In genomic region chr20:44543345-44543744, GRCh38 we compare ENCODE assay signal across 19 cellular contexts. TPM values are rescaled to one million over a fixed set of nuclear protein-coding genes. Genes with fewer than 3 reads are reported as not detected.
DNase-seq lines count a peak whose midpoint lies in the region; ATAC-seq and TF ChIP-seq lines count a peak whose summit lies in the region.
"Had no signal": no experiment of that assay in that cellular context is flagged by ENCODE, and none has a peak within 500 bp of the region (broad histone marks: within the 10 kb centered on the region; RNA-seq: fewer than 3 reads in every experiment).

No MANE protein-coding gene starts in this region.

- H3K27ac Mint-ChIP-seq in activated naive CD4-positive, alpha-beta T cell treated with anti-CD3 and anti-CD28 coated beads for 36 hours: no peak overlapping the region

- no peak for TF ChIP-seq POLR2A in gastroesophageal sphincter (IDR thresholded peaks at IDR 0.05)

- TF ChIP-seq CTCF in gastroesophageal sphincter (IDR thresholded peaks at IDR 0.05) (no peak), psoas muscle (IDR thresholded peaks at IDR 0.05) (no peak)

- H3K27me3 Mint-ChIP-seq in activated naive CD4-positive, alpha-beta T cell treated with anti-CD3 and anti-CD28 coated beads for 36 hours (ENCODE audit: low read depth): no peaks in the 10 kb centered on the region

- 21 to 54% methylated on average over 2 to 3 of the region's 3 CpGs for WGBS in gastroesophageal sphincter (ENCODE audit: low coverage in 1 of 2), 2 donors
- WGBS in psoas muscle, 3 donors: 62 to 70% (median 68%) methylated on average over 3 of the region's 3 CpGs

- ATAC-seq in Right ventricle myocardium superior (ENCODE audit: poor library complexity) (peak; percentile 15), gastroesophageal sphincter (no peak), psoas muscle (no peak), HG03469 (IDR thresholded peaks at IDR 0.05; ENCODE audit: unreplicated experiment) (no peak)

- H3K4me3 Mint-ChIP-seq in activated naive CD4-positive, alpha-beta T cell treated with anti-CD3 and anti-CD28 coated beads for 36 hours: no peak overlapping the region
- H3K4me3 Mint-ChIP-seq: CD14-positive monocyte had no signal

- intact Hi-C loops in Right ventricle myocardium superior (cut with DNase I) (no loop called here), cardiac septum (cut with DNase I) (loop anchor here (5.0 kb wide), 1 partner anchor 59 kb away; no protein-coding TSS in a partner anchor), psoas muscle (cut with DNase I) (no loop called here)
- intact Hi-C loops in activated naive CD4-positive, alpha-beta T cell treated with anti-CD3 and anti-CD28 coated beads for 36 hours (cut with micrococcal nuclease): no loop called here

- H3K27ac ChIP-seq in gastroesophageal sphincter: peak overlapping the region; percentile 18 to 92 (median 76)
- peak overlapping the region; percentile 30 for H3K27ac ChIP-seq in psoas muscle
- H3K27ac ChIP-seq: PC-9, RWPE1 had no signal

- H3K4me1 ChIP-seq in gastroesophageal sphincter (peaks cover 7 to 82% (median 23%) of the 10 kb centered on the region in 3 donors), psoas muscle (peaks cover 16% of the 10 kb centered on the region)

- TF ChIP-seq EP300 in gastroesophageal sphincter (IDR thresholded peaks at IDR 0.05): no peak

- H3K9me3 ChIP-seq in gastroesophageal sphincter (no peaks in the 10 kb centered on the region), psoas muscle (no peaks in the 10 kb centered on the region)

- H3K27me3 ChIP-seq in gastroesophageal sphincter: no peaks in the 10 kb centered on the region
- H3K27me3 ChIP-seq in psoas muscle (ENCODE audit: insufficient read depth in 3 of 3, low read length in 2 of 3): no peaks in the 10 kb centered on the region

- H3K36me3 ChIP-seq in gastroesophageal sphincter (no peaks in the 10 kb centered on the region), psoas muscle (ENCODE audit: insufficient read depth in 1 of 2, low read depth in 1 of 2) (no peaks in the 10 kb centered on the region)

- no peaks in the 10 kb centered on the region for H3K4me1 Mint-ChIP-seq in activated naive CD4-positive, alpha-beta T cell treated with anti-CD3 and anti-CD28 coated beads for 36 hours (ENCODE audit: low read depth)

- H3K4me3 ChIP-seq in gastroesophageal sphincter (no peak overlapping the region), psoas muscle (no peak overlapping the region)
- H3K4me3 ChIP-seq: PC-9 had no signal

- no peaks in the 10 kb centered on the region for H3K9me3 Mint-ChIP-seq in activated naive CD4-positive, alpha-beta T cell treated with anti-CD3 and anti-CD28 coated beads for 36 hours
- H3K9me3 Mint-ChIP-seq: CD14-positive monocyte had no signal

- no peak for DNase-seq in Right ventricle myocardium superior
- DNase-seq in cardiac septum (ENCODE audit: low spot score): no peak
- DNase-seq in psoas muscle: no peak
- DNase-seq in DMS79 treated with DMSO at 0.1 percent for 48 hours (lab: John Stamatoyannopoulos, UW): no peak
- no peak for DNase-seq in activated effector memory CD4-positive, alpha-beta T cell treated with Interleukin-2 at 50 U/mL for 16 hours
- DNase-seq in activated naive CD4-positive, alpha-beta T cell treated with anti-CD3 and anti-CD28 coated beads for 36 hours: no peak
- DNase-seq: 8988T, DMS79, GOT3, NCI-H1417 treated with DMSO at 0.1 percent for 48 hours, NCI-H187 treated with DMSO at 0.1 percent for 48 hours, NCI-H2227 treated with DMSO at 0.1 percent for 48 hours, NCI-H510A treated with DMSO at 0.1 percent for 48 hours, NCI-H82, PC-9 had no signal

- H3K36me3 Mint-ChIP-seq in activated naive CD4-positive, alpha-beta T cell treated with anti-CD3 and anti-CD28 coated beads for 36 hours (ENCODE audit: low read depth): no peaks in the 10 kb centered on the region
- H3K36me3 Mint-ChIP-seq: CD14-positive monocyte had no signal

- CTCF ChIA-PET in activated naive CD4-positive, alpha-beta T cell treated with anti-CD3 and anti-CD28 coated beads for 36 hours (lab: Charles Lee): no interaction called here

RNA-seq across cellular contexts. Expression of gene SERINC3, which starts 21.5 kb away (rescaled TPM):
- 84.4 TPM for total RNA-seq in Right ventricle myocardium superior
- 94.3 TPM for total RNA-seq in cardiac septum
- 100 to 1,000 TPM; 119 to 140 (median 131) TPM for total RNA-seq in gastroesophageal sphincter
- total RNA-seq in psoas muscle: 100 to 1,000 TPM in 2 of 4 donors, 10 to 100 TPM in 2; 89.5 to 104 (median 97.8) TPM
- polyA plus RNA-seq in psoas muscle: 10 to 100 TPM; 35.6 to 89.2 (median 36.3) TPM
- 10 to 100 TPM; 48.7 to 50.2 TPM for total RNA-seq in activated naive CD4-positive, alpha-beta T cell treated with anti-CD3 and anti-CD28 coated beads for 36 hours

RNA-seq across cellular contexts. Expression of gene PKIG, which starts 39.0 kb away (rescaled TPM):
- total RNA-seq in Right ventricle myocardium superior (180 TPM), cardiac septum (274 TPM), gastroesophageal sphincter (100 to 1,000 TPM; 241 to 418 (median 291) TPM), psoas muscle (100 to 1,000 TPM in 2 of 4 donors, 10 to 100 TPM in 2; 35.2 to 110 (median 88.3) TPM)
- 100 to 1,000 TPM in 2 of 3 donors, 10 to 100 TPM in 1; 33.5 to 134 (median 108) TPM for polyA plus RNA-seq in psoas muscle
- total RNA-seq in activated naive CD4-positive, alpha-beta T cell treated with anti-CD3 and anti-CD28 coated beads for 36 hours: 1 to 10 TPM; 4.6 to 4.7 TPM

Comparison
In these comparisons a context has a peak if more than half of its experiments do, and no peak if none do; other contexts are left out.
1. RNA of gene PKIG, which starts 39.0 kb away (total RNA-seq): 241 to 418 TPM in gastroesophageal sphincter, 274 TPM in cardiac septum (single experiment), 180 TPM in Right ventricle myocardium superior (single experiment) and 35.2 to 110 TPM in psoas muscle; 4.6 to 4.7 TPM in activated naive CD4-positive, alpha-beta T cell treated with anti-CD3 and anti-CD28 coated beads for 36 hours; every median in the first group is over 4 times any median in the second.